In genomic region chr13:95137096-95137495, GRCh38 we compare ENCODE assay signal across 11 cellular contexts.
DNase-seq lines count a peak whose midpoint lies in the region; ATAC-seq and TF ChIP-seq lines count a peak whose summit lies in the region.
"Had no signal": no experiment of that assay in that cellular context is flagged by ENCODE, and none has a peak within 500 bp of the region (broad histone marks: within the 10 kb centered on the region; RNA-seq: fewer than 3 reads in every experiment).

No MANE protein-coding gene starts in this region.

- no peak for DNase-seq in foreskin keratinocyte
- DNase-seq in testis = no peak
- DNase-seq in effector CD8-positive, alpha-beta T cell (lab: John Stamatoyannopoulos, UW) = no peak
- DNase-seq in caudate nucleus (lab: John Stamatoyannopoulos, UW) = no peak
- no peak for DNase-seq in kidney glomerular epithelial cell (lab: John Stamatoyannopoulos, UW)
- DNase-seq: activated CD4-positive, alpha-beta memory T cell treated with anti-CD3 and anti-CD28 coated beads for 36 hours; NCI-H1092 treated with DMSO at 0.1 percent for 48 hours had no signal

- H3K9me3 ChIP-seq in testis = no peaks in the 10 kb centered on the region
- H3K9me3 ChIP-seq: neutrophil had no signal

- TF ChIP-seq POLR2A in GM18505 (IDR thresholded peaks at IDR 0.05; ENCODE audit: borderline replicate concordance, extremely low read depth, insufficient read depth, insufficient read length) = no peak
- no peak for TF ChIP-seq POLR2A in testis (IDR thresholded peaks at IDR 0.05)

- H3K27ac ChIP-seq in foreskin keratinocyte = no peak overlapping the region
- no peak overlapping the region for H3K27ac ChIP-seq in testis
- H3K27ac ChIP-seq in caudate nucleus (ENCODE audit: low read depth, low read length) = no peak overlapping the region
- H3K27ac ChIP-seq: neutrophil had no signal

- TF ChIP-seq CTCF in foreskin keratinocyte (conservative IDR thresholded peaks at IDR 0.05) = no peak
- TF ChIP-seq CTCF in testis (IDR thresholded peaks at IDR 0.05) = no peak

- H3K4me3 ChIP-seq in testis = no peak overlapping the region

- no peaks in the 10 kb centered on the region for H3K27me3 ChIP-seq in foreskin keratinocyte
- H3K27me3 ChIP-seq in testis = no peaks in the 10 kb centered on the region
- H3K27me3 ChIP-seq: neutrophil had no signal

- 88 to 90% methylated on average over 3 of the region's 3 CpGs for WGBS in testis, 2 donors

- no peaks in the 10 kb centered on the region for H3K4me1 ChIP-seq in foreskin keratinocyte
- no peaks in the 10 kb centered on the region for H3K4me1 ChIP-seq in testis

- intact Hi-C loops in testis (cut with DNase I; ENCODE audit: low total_unique reads) = no loop called here

- ATAC-seq in GM18505 (IDR thresholded peaks at IDR 0.05; ENCODE audit: unreplicated experiment) = peak; percentile 93
- peak; percentile 95 for ATAC-seq in GM21529 (IDR thresholded peaks at IDR 0.05; ENCODE audit: unreplicated experiment)
- peak; percentile 86 for ATAC-seq in HG03460 (IDR thresholded peaks at IDR 0.05; ENCODE audit: unreplicated experiment)
- ATAC-seq in foreskin keratinocyte = peak; percentile 78

- no peaks in the 10 kb centered on the region for H3K36me3 ChIP-seq in testis (ENCODE audit: low read depth, missing control alignments)
- H3K36me3 ChIP-seq: neutrophil had no signal
